Comparison of ENCODE assay signal across 27 cellular contexts in the genomic region with DNA sequence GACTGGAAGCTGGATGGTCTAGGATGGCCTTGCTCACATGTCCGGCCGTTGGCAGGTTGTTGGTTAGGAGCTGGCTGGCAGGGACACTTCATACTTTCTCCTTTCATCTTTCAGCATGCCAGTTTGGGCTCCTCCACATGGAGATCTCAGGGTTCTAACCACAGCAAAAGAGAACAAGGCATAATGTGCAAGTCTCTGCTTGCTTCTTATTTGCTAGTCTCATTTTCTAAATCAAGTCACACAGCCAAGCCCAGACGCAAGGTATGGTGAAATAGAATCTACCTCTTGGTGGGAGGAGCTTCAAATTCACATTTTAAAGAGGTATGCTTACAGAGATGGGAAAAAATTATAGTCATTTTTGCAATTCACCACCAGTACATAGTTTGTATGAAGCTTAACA.
"Had no signal": no experiment of that assay in that cellular context is flagged by ENCODE, and none has a peak within 500 bp of the region (broad histone marks: within the 10 kb centered on the region; RNA-seq: fewer than 3 reads in every experiment).

No MANE protein-coding gene starts in this region.

- H3K27me3 ChIP-seq: adrenal gland, body of pancreas, stomach, thyroid gland, upper lobe of left lung had no signal

- H3K36me3 ChIP-seq: adrenal gland, lower lobe of right lung, stomach, thyroid gland, upper lobe of left lung had no signal

- H3K27me3 Mint-ChIP-seq: activated naive CD8-positive, alpha-beta T cell treated with anti-CD3 and anti-CD28 coated beads for 36 hours; effector memory CD8-positive, alpha-beta T cell; stimulated activated naive B cell treated with anti-CD40 and anti-IgM and Interleukin-4, amounts not matched to agents 10 μg/mL and 1 μg/mL and 100 μg/mL, for 72 hours had no signal

- H3K4me3 ChIP-seq: adrenal gland, body of pancreas, coronary artery, lower lobe of right lung, mucosa of descending colon, stomach, thyroid gland, upper lobe of left lung had no signal

- ATAC-seq: activated CD4-positive, alpha-beta T cell treated with anti-CD3 and anti-CD28 coated beads for 36 hours; activated T-cell treated with anti-CD3 and anti-CD28 coated beads, Interleukin-2, amount 50 U/mL, for 72 hours; body of pancreas; effector memory CD8-positive, alpha-beta T cell; left lobe of liver; lower lobe of right lung; mucosa of descending colon; right cardiac atrium; stimulated activated naive B cell treated with anti-CD40 and anti-IgM and Interleukin-4, amounts not matched to agents 10 μg/mL and 1 μg/mL and 100 μg/mL, for 72 hours had no signal

- H3K9me3 ChIP-seq: adrenal gland, body of pancreas, lower lobe of right lung, mucosa of descending colon, stomach, thyroid gland, upper lobe of left lung had no signal

- H3K4me1 Mint-ChIP-seq: nephron had no signal

- H3K36me3 Mint-ChIP-seq: activated naive CD8-positive, alpha-beta T cell treated with anti-CD3 and anti-CD28 coated beads for 36 hours; immature natural killer cell had no signal

- H3K27ac ChIP-seq: adrenal gland, body of pancreas, coronary artery, lower lobe of right lung, stomach, thyroid gland, upper lobe of left lung had no signal

- DNase-seq: activated CD4-positive, alpha-beta T cell treated with anti-CD3 and anti-CD28 coated beads for 36 hours; activated CD4-positive, CD25-positive, alpha-beta regulatory T cell; activated effector memory CD4-positive, alpha-beta T cell treated with anti-CD3 and anti-CD28 coated beads, Interleukin-2, amount 50 U/mL, for 16 hours; activated naive CD4-positive, alpha-beta T cell treated with anti-CD3 and anti-CD28 coated beads for 36 hours; activated naive CD8-positive, alpha-beta T cell treated with anti-CD3 and anti-CD28 coated beads for 36 hours; activated T-cell treated with anti-CD3 and anti-CD28 coated beads for 4 hours; activated T-cell treated with anti-CD3 and anti-CD28 coated beads, Interleukin-2, amount 50 U/mL, for 72 hours; adrenal gland; aorta; body of pancreas; effector memory CD8-positive, alpha-beta T cell; head of caudate nucleus; hypothalamus; immature natural killer cell; lower lobe of right lung; mucosa of descending colon; posterior cingulate gyrus; right cardiac atrium; stimulated activated CD4-positive, alpha-beta T cell treated with anti-CD3 and anti-CD28 coated beads, Interleukin-15, amount 100 ng/mL, for 24 hours; stimulated activated CD4-positive, alpha-beta T cell treated with anti-CD3 and anti-CD28 coated beads, Interleukin-2, amount 100 ng/mL, for 24 hours; stimulated activated naive B cell treated with anti-CD40 and anti-IgM and Interleukin-4, amounts not matched to agents 10 μg/mL and 1 μg/mL and 100 μg/mL, for 72 hours; stomach; thyroid gland; upper lobe of left lung had no signal

- H3K27ac Mint-ChIP-seq: activated CD4-positive, alpha-beta T cell treated with anti-CD3 and anti-CD28 coated beads for 36 hours; activated naive CD4-positive, alpha-beta T cell treated with anti-CD3 and anti-CD28 coated beads for 36 hours; activated naive CD8-positive, alpha-beta T cell treated with anti-CD3 and anti-CD28 coated beads for 36 hours; activated T-cell treated with anti-CD3 and anti-CD28 coated beads, Interleukin-2, amount 50 U/mL, for 72 hours; effector memory CD8-positive, alpha-beta T cell; immature natural killer cell; nephron; stimulated activated naive B cell treated with anti-CD40 and anti-IgM and Interleukin-4, amounts not matched to agents 10 μg/mL and 1 μg/mL and 100 μg/mL, for 72 hours had no signal

- H3K4me3 Mint-ChIP-seq: activated CD4-positive, alpha-beta T cell treated with anti-CD3 and anti-CD28 coated beads for 36 hours; activated naive CD4-positive, alpha-beta T cell treated with anti-CD3 and anti-CD28 coated beads for 36 hours; activated naive CD8-positive, alpha-beta T cell treated with anti-CD3 and anti-CD28 coated beads for 36 hours; activated T-cell treated with anti-CD3 and anti-CD28 coated beads, Interleukin-2, amount 50 U/mL, for 72 hours; effector memory CD8-positive, alpha-beta T cell; immature natural killer cell; nephron; stimulated activated naive B cell treated with anti-CD40 and anti-IgM and Interleukin-4, amounts not matched to agents 10 μg/mL and 1 μg/mL and 100 μg/mL, for 72 hours had no signal

- H3K9me3 Mint-ChIP-seq: activated naive CD4-positive, alpha-beta T cell treated with anti-CD3 and anti-CD28 coated beads for 36 hours; effector memory CD8-positive, alpha-beta T cell; immature natural killer cell; nephron had no signal

- H3K4me1 ChIP-seq: body of pancreas, lower lobe of right lung, thyroid gland had no signal
